Comparison of ENCODE assay signal across 9 cellular contexts in the genomic region with DNA sequence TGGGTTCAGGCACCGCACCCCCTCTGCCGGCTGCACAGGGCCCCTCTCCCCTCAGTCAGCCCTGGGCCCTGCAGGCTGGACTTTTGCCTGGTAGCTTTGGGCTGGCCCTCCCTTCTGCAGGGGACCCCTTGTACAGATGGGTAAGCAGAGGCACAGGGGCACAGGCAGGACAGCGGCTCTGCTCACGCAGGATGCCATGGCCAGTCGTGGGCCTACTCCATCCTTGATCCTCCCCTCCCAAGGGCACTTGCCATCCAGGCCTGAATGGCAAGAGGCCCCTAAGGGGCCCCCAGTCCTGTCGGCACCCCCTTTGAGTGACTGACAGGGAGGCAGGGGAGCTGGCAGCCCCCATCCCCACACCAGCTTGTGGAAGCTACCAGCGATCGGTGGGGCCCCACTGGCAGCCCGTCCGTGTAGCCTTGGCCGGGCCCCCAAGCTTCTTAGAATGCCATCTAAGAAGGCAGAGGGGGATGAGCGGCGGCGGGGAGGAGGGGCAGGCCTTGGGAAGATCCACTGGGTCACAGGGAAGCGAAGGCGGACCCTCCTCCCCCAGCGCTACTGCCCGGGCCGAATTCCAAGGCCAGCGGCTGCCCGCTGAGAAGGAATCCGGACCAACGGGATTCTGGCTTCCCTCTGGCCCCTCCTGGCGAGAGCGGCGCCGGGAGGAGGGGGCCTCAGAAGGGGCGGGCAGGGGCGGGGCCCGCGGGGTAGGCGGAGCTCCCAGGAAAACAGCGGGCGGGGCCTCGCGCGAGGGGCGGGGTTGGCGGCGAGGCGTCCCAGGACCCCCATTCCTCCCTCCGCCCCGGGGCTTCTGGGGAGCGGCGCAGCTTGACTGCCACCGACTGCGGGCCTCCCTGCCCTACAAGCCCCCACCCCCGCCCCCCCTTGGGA. TPM values are rescaled to one million over a fixed set of nuclear protein-coding genes. Genes with fewer than 3 reads are reported as not detected.
DNase-seq lines count a peak whose midpoint lies in the region; ATAC-seq and TF ChIP-seq lines count a peak whose summit lies in the region.
"Had no signal": no experiment of that assay in that cellular context is flagged by ENCODE, and none has a peak within 500 bp of the region (broad histone marks: within the 10 kb centered on the region; RNA-seq: fewer than 3 reads in every experiment).

No MANE protein-coding gene starts in this region.

- H3K27me3 ChIP-seq in MG63 = no peaks in the 10 kb centered on the region
- no peaks in the 10 kb centered on the region for H3K27me3 ChIP-seq in tibial nerve
- H3K27me3 ChIP-seq in BE2C = no peaks in the 10 kb centered on the region

- TF ChIP-seq EP300 in tibial nerve (IDR thresholded peaks at IDR 0.05) = no peak

- H3K4me1 ChIP-seq in tibial nerve (peaks cover 0 to 20% (median 5%) of the 10 kb centered on the region in 4 donors), BE2C (no peaks in the 10 kb centered on the region)

- no peak for TF ChIP-seq CTCF in epithelial cell of esophagus (IDR thresholded peaks at IDR 0.05; ENCODE audit: insufficient read depth, low read depth, low read length, missing control alignments)
- TF ChIP-seq CTCF in tibial nerve (IDR thresholded peaks at IDR 0.05) = peak in 1 of 5 experiments; percentile 4
- TF ChIP-seq CTCF in BE2C (IDR thresholded peaks at IDR 0.05; ENCODE audit: low read depth, low read length) = no peak

- TF ChIP-seq POLR2A in tibial nerve (IDR thresholded peaks at IDR 0.05) = peak in 1 of 2 donors; percentile 15

- H3K9me3 ChIP-seq in MG63 (peaks cover 11% of the 10 kb centered on the region), tibial nerve (no peaks in the 10 kb centered on the region), BE2C (no peaks in the 10 kb centered on the region)

- H3K27ac ChIP-seq in tibial nerve = peak overlapping the region; percentile 49 to 94 (median 81)

- H3K4me3 ChIP-seq in MG63 (peak overlapping the region; percentile 25), epithelial cell of esophagus (ENCODE audit: low read length) (peak overlapping the region; percentile 28), tibial nerve (peak overlapping the region; percentile 39 to 74 (median 58)), BE2C (ENCODE audit: low read depth, low read length) (no peak overlapping the region)

- H3K36me3 ChIP-seq in MG63 = no peaks in the 10 kb centered on the region
- no peaks in the 10 kb centered on the region for H3K36me3 ChIP-seq in tibial nerve
- H3K36me3 ChIP-seq in BE2C = no peaks in the 10 kb centered on the region

- DNase-seq in MG63 (peak; percentile 75), epithelial cell of esophagus (ENCODE audit: low read depth) (no peak), medulla oblongata (ENCODE audit: extremely low spot score) (peak; percentile 66), tibial nerve (ENCODE audit: low spot score in 2 of 2) (no peak), NOMO-1 treated with dmso at 0.1 percent for 144 hours (lab: John Stamatoyannopoulos, UW; ENCODE audit: unreplicated experiment) (no peak), NCI-H2029 treated with DMSO at 0.1 percent for 48 hours (lab: John Stamatoyannopoulos, UW) (no peak), BE2C (no peak)
- DNase-seq: activated CD4-positive, alpha-beta T cell treated with anti-CD3 and anti-CD28 coated beads, Interleukin-2, amount 50 U/mL, for 4 hours had no signal

- no peak for ATAC-seq in HG03025 (IDR thresholded peaks at IDR 0.05; ENCODE audit: low FRiP score, unreplicated experiment)

- WGBS in tibial nerve, 2 donors = 8 to 22% methylated on average over 26 to 31 of the region's 48 CpGs

RNA-seq across cellular contexts. Expression of gene CHKA, which starts 6.8 kb away (rescaled TPM):
- total RNA-seq in MG63 (2014; rRNA removed; shearing (Covaris generic); ENCODE audit: low replicate concordance) = 6.8 and 12.9 TPM in 2 replicates
- 10 to 100 TPM; 53.7 to 83.9 (median 78.0) TPM for total RNA-seq in tibial nerve
- 39.6 TPM for polyA plus RNA-seq in BE2C (2012; ENCODE audit: insufficient read depth, insufficient read length, low read depth)

Comparison
In these comparisons a context has a peak if more than half of its experiments do, and no peak if none do; other contexts are left out.
1. DNase-seq: peak in MG63 (single experiment) and medulla oblongata (single experiment); none in epithelial cell of esophagus (single experiment), tibial nerve (0 of 2), NOMO-1 treated with dmso at 0.1 percent for 144 hours (single experiment), NCI-H2029 treated with DMSO at 0.1 percent for 48 hours (single experiment) and BE2C (single experiment).